In the genomic region with DNA sequence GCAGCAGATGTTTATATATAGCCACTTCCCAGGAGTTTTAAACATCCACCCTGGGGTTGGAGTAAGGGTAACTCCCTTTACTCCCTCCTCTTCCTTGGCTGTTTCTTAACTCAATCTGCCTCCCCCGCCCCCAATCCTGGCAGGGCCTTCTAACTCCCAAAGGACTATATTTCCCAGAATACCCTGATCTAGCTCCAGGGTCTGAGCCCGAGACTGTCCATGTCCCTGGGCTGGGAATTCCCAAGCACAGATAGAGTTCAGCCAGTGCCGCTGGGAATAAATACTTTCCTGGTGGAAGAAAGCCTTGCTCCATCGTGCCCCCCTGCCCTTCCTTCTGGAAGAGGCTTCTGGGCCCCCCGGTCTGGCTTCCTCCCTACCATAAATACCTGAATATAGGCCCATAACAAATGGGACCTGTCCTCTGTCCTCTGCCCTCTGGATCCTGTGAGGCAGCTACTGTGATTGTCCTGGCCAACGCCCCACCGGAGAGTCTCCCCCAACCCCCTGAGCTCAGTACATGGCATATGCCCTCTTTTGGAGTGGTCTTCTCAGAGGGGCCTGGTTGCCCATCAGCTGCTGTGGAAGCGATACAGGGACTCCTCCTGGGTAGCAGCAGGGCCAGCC, we compare ENCODE assay signal across 1 cellular context.
TF ChIP-seq lines count a peak whose summit lies in the region.

No MANE protein-coding gene starts in this region.

TF ChIP-seq in HepG2, 621 proteins besides CTCF, POLR2A, EP300 and RAD21 (continued from another document):
- TF ChIP-seq ZNF841 (CRISPR knock-in tag; IDR thresholded peaks at IDR 0.05; ENCODE audit: borderline replicate concordance) (no peak), ESRRA (CRISPR knock-in tag; IDR thresholded peaks at IDR 0.05; ENCODE audit: low read depth) (no peak), SMAD3 (CRISPR knock-in tag; IDR thresholded peaks at IDR 0.05) (no peak)
